3 cellular contexts compared by ENCODE assay signal in genomic region chr3:98741121-98741716, GRCh38.
TF ChIP-seq lines count a peak whose summit lies in the region.

No MANE protein-coding gene starts in this region.

TF ChIP-seq in A549, 52 proteins besides CTCF, POLR2A, EP300 and RAD21:
- TF ChIP-seq PBX3 (IDR thresholded peaks at IDR 0.05) (no peak), BHLHE40 (IDR thresholded peaks at IDR 0.05; ENCODE audit: low read depth, low read length) (no peak), EHMT2 (IDR thresholded peaks at IDR 0.05; ENCODE audit: low read depth) (no peak), ZSCAN20 (CRISPR knock-in tag; IDR thresholded peaks at IDR 0.05) (no peak), MAZ (IDR thresholded peaks at IDR 0.05; ENCODE audit: borderline replicate concordance, low read depth, low read length) (no peak), TFCP2L1 (CRISPR knock-in tag; IDR thresholded peaks at IDR 0.05) (no peak), CHD2 (IDR thresholded peaks at IDR 0.05; ENCODE audit: low read length, partially characterized antibody) (no peak), MYC (IDR thresholded peaks at IDR 0.05; ENCODE audit: borderline replicate concordance, low read length) (no peak), GATA3 (IDR thresholded peaks at IDR 0.05; ENCODE audit: borderline replicate concordance) (no peak), USF2 (IDR thresholded peaks at IDR 0.05) (no peak), BCL3 (IDR thresholded peaks at IDR 0.05) (no peak), NR3C1 (IDR thresholded peaks at IDR 0.05) (no peak), SREBF2 (IDR thresholded peaks at IDR 0.05) (no peak), FOXS1 (CRISPR knock-in tag; IDR thresholded peaks at IDR 0.05) (no peak), HDAC2 (IDR thresholded peaks at IDR 0.05) (no peak), ZC3H11A (IDR thresholded peaks at IDR 0.05) (no peak), HOXA7 (CRISPR knock-in tag; IDR thresholded peaks at IDR 0.05) (no peak)

TF ChIP-seq in IMR-90, 13 proteins besides CTCF, POLR2A, EP300 and RAD21:
- TF ChIP-seq CHD1 (IDR thresholded peaks at IDR 0.05; ENCODE audit: low read depth, low read length) (no peak), CEBPB (IDR thresholded peaks at IDR 0.05; ENCODE audit: low read depth, low read length) (no peak), NFE2L2 (IDR thresholded peaks at IDR 0.05; ENCODE audit: low read depth, low read length) (no peak), MXI1 (IDR thresholded peaks at IDR 0.05; ENCODE audit: borderline replicate concordance, low read depth, low read length) (no peak), MAFK (IDR thresholded peaks at IDR 0.05; ENCODE audit: low read depth, low read length) (no peak), ELK1 (IDR thresholded peaks at IDR 0.05; ENCODE audit: borderline replicate concordance, low read depth, low read length) (no peak), SMC3 (IDR thresholded peaks at IDR 0.05; ENCODE audit: low read depth, low read length) (no peak), FOS (IDR thresholded peaks at IDR 0.05; ENCODE audit: low read depth, low read length) (no peak), USF2 (IDR thresholded peaks at IDR 0.05; ENCODE audit: low read depth, low read length) (no peak), BHLHE40 (IDR thresholded peaks at IDR 0.05; ENCODE audit: low read depth, low read length) (no peak), RFX5 (IDR thresholded peaks at IDR 0.05; ENCODE audit: low read depth, low read length) (no peak), RCOR1 (IDR thresholded peaks at IDR 0.05; ENCODE audit: insufficient replicate concordance, low read length) (no peak)

TF ChIP-seq in K562, 482 proteins besides CTCF, POLR2A, EP300 and RAD21:
- TF ChIP-seq SMARCA5 (IDR thresholded peaks at IDR 0.05) (no peak), TCF15 (CRISPR knock-in tag; IDR thresholded peaks at IDR 0.05) (no peak), ATF3 (IDR thresholded peaks at IDR 0.05) (peak; percentile 63; the same call in 1 of the 2 replicates), ATF3 (CRISPR knock-in tag; conservative IDR thresholded peaks at IDR 0.05) (no peak), CUX1 (CRISPR knock-in tag; IDR thresholded peaks at IDR 0.05) (no peak), CEBPZ (IDR thresholded peaks at IDR 0.05; ENCODE audit: borderline replicate concordance, low read depth, low read length) (no peak), E2F8 (IDR thresholded peaks at IDR 0.05; ENCODE audit: low read depth, partially characterized antibody) (no peak), ELK1 (CRISPR knock-in tag; IDR thresholded peaks at IDR 0.05) (no peak), HNRNPUL1 (IDR thresholded peaks at IDR 0.05; ENCODE audit: low read length) (no peak), CC2D1A (IDR thresholded peaks at IDR 0.05) (no peak), SMARCE1 (IDR thresholded peaks at IDR 0.05) (peak; percentile 36; the same call in 1 of the 2 replicates), GABPB1 (CRISPR knock-in tag; IDR thresholded peaks at IDR 0.05) (no peak), TRIM28 (IDR thresholded peaks at IDR 0.05) (no peak), RBM34 (IDR thresholded peaks at IDR 0.05; ENCODE audit: borderline replicate concordance, insufficient read depth, low read length) (no peak), CREBBP (IDR thresholded peaks at IDR 0.05; ENCODE audit: low read depth, low read length) (no peak), ZNF780A (CRISPR knock-in tag; IDR thresholded peaks at IDR 0.05) (no peak), CEBPG (CRISPR knock-in tag; IDR thresholded peaks at IDR 0.05) (no peak), CEBPG (tag; conservative IDR thresholded peaks at IDR 0.05 in 1 of 2, IDR thresholded peaks at IDR 0.05 in 1 of 2) (peak in 1 of 2 experiments; percentile 27; a peak in 2 of 4 replicates), FOSL1 (tag; conservative IDR thresholded peaks at IDR 0.05) (peak; percentile 79), HCFC1 (IDR thresholded peaks at IDR 0.05; ENCODE audit: low read depth, low read length) (no peak), BRD9 (IDR thresholded peaks at IDR 0.05; ENCODE audit: low read depth, partially characterized antibody) (no peak), HMGXB4 (CRISPR knock-in tag; IDR thresholded peaks at IDR 0.05) (no peak)
